8 cellular contexts compared by ENCODE assay signal in genomic region chr2:85797959-85798358, GRCh38. TPM values are rescaled to one million over a fixed set of nuclear protein-coding genes. Genes with fewer than 3 reads are reported as not detected.
A peak's percentile ranks its signal among the peaks of the same experiment; 100 is the strongest.
DNase-seq lines count a peak whose midpoint lies in the region; TF ChIP-seq lines count a peak whose summit lies in the region.

No MANE protein-coding gene starts in this region.

- H3K4me1 Mint-ChIP-seq in nephron progenitor cell: peaks cover 43% of the 10 kb centered on the region
- H3K4me1 Mint-ChIP-seq in activated naive CD4-positive, alpha-beta T cell treated with anti-CD3 and anti-CD28 coated beads, Interleukin-2, amount 10 ng/mL, durations not matched to agents 7 days and 5 days: no peaks in the 10 kb centered on the region

- peaks cover 25% of the 10 kb centered on the region; the same call in 1 of the 2 replicates for H3K27me3 ChIP-seq in DOHH2 (ENCODE audit: control insufficient read depth, low read length)

- H3K27ac Mint-ChIP-seq in nephron progenitor cell: no peak overlapping the region
- no peak overlapping the region for H3K27ac Mint-ChIP-seq in activated naive CD4-positive, alpha-beta T cell treated with anti-CD3 and anti-CD28 coated beads, Interleukin-2, amount 10 ng/mL, durations not matched to agents 7 days and 5 days

- no peak overlapping the region for H3K27ac ChIP-seq in DOHH2 (ENCODE audit: low read depth, low read length)

- no peaks in the 10 kb centered on the region for H3K36me3 Mint-ChIP-seq in nephron progenitor cell (ENCODE audit: low read depth)
- H3K36me3 Mint-ChIP-seq in activated naive CD4-positive, alpha-beta T cell treated with anti-CD3 and anti-CD28 coated beads, Interleukin-2, amount 10 ng/mL, durations not matched to agents 7 days and 5 days: no peaks in the 10 kb centered on the region

- H3K9me2 ChIP-seq in DOHH2 (replicated peaks; ENCODE audit: control insufficient read depth, low read length): no peaks in the 10 kb centered on the region

- H4K20me1 ChIP-seq in DOHH2 (ENCODE audit: control insufficient read depth, insufficient read depth, low read depth, low read length): no peaks in the 10 kb centered on the region

- peak; percentile 24 for TF ChIP-seq CTCF in DOHH2 (IDR thresholded peaks at IDR 0.05; ENCODE audit: low read depth, low read length, poor library complexity, severe bottlenecking)
- TF ChIP-seq CTCF in epithelial cell of proximal tubule (conservative IDR thresholded peaks at IDR 0.05; ENCODE audit: low read depth, low read length): peak; percentile 54
- TF ChIP-seq CTCF in nephron progenitor cell (IDR thresholded peaks at IDR 0.05): peak; percentile 61

- no peaks in the 10 kb centered on the region for H3F3A ChIP-seq in DOHH2 (ENCODE audit: control insufficient read depth, insufficient read depth)

- peaks cover 14% of the 10 kb centered on the region for H3K9me3 Mint-ChIP-seq in nephron progenitor cell
- no peaks in the 10 kb centered on the region for H3K9me3 Mint-ChIP-seq in activated naive CD4-positive, alpha-beta T cell treated with anti-CD3 and anti-CD28 coated beads, Interleukin-2, amount 10 ng/mL, durations not matched to agents 7 days and 5 days

- no peaks in the 10 kb centered on the region for H3K36me3 ChIP-seq in DOHH2 (ENCODE audit: control insufficient read depth, low read length)

- H3K4me3 Mint-ChIP-seq in nephron progenitor cell: no peak overlapping the region
- no peak overlapping the region for H3K4me3 Mint-ChIP-seq in activated naive CD4-positive, alpha-beta T cell treated with anti-CD3 and anti-CD28 coated beads, Interleukin-2, amount 10 ng/mL, durations not matched to agents 7 days and 5 days

- no peak overlapping the region for H3K4me2 ChIP-seq in DOHH2 (ENCODE audit: low read length)

- CTCF ChIA-PET in activated naive CD4-positive, alpha-beta T cell treated with anti-CD3 and anti-CD28 coated beads, Interleukin-2, amount 10 ng/mL, durations not matched to agents 7 days and 5 days (lab: Charles Lee): no interaction called here

- H3K4me3 ChIP-seq in DOHH2 (ENCODE audit: low read length): no peak overlapping the region
- H3K4me3 ChIP-seq in epithelial cell of proximal tubule (ENCODE audit: low read depth, low read length): no peak overlapping the region

- no peaks in the 10 kb centered on the region for H3K4me1 ChIP-seq in DOHH2 (ENCODE audit: control insufficient read depth, low read length)

- H3K79me2 ChIP-seq in DOHH2 (ENCODE audit: control insufficient read depth, low read length): no peaks in the 10 kb centered on the region

- H3K9me3 ChIP-seq in DOHH2 (ENCODE audit: control insufficient read depth, insufficient read depth, low read length): no peaks in the 10 kb centered on the region

- H3K27me3 Mint-ChIP-seq in nephron progenitor cell (ENCODE audit: low read depth, poor library complexity): peaks cover 7% of the 10 kb centered on the region
- peaks cover 53% of the 10 kb centered on the region for H3K27me3 Mint-ChIP-seq in activated naive CD4-positive, alpha-beta T cell treated with anti-CD3 and anti-CD28 coated beads, Interleukin-2, amount 10 ng/mL, durations not matched to agents 7 days and 5 days

- peak; percentile 33 for DNase-seq in NCI-H82 treated with DMSO at 0.1 percent for 48 hours (lab: John Stamatoyannopoulos, UW; ENCODE audit: unreplicated experiment)
- DNase-seq in epithelial cell of proximal tubule (ENCODE audit: low read depth): no peak
- DNase-seq in nephron progenitor cell: peak; percentile 42
- no peak for DNase-seq in activated CD4-positive, alpha-beta T cell treated with anti-CD3 and anti-CD28 coated beads, Interleukin-2, amount 50 U/mL, for 48 hours
- DNase-seq in GOT3 (lab: John Stamatoyannopoulos, UW): no peak
- no peak for DNase-seq in activated CD4-positive, CD25-positive, alpha-beta regulatory T cell treated with anti-CD3 and anti-CD28 coated beads, Interleukin-2, amount 50 U/mL, for 72 hours
- DNase-seq in activated naive CD4-positive, alpha-beta T cell treated with anti-CD3 and anti-CD28 coated beads, Interleukin-2, amount 10 ng/mL, durations not matched to agents 7 days and 5 days: no peak

RNA-seq across cellular contexts. Expression of gene ATOH8, which starts 44.2 kb away (rescaled TPM):
- total RNA-seq in epithelial cell of proximal tubule: 0.52 and 0.94 TPM in 2 replicates

Comparison
In these comparisons a context has a peak if more than half of its experiments do, and no peak if none do; other contexts are left out.
1. DNase-seq: peak in NCI-H82 treated with DMSO at 0.1 percent for 48 hours (single experiment) and nephron progenitor cell (single experiment); none in epithelial cell of proximal tubule (single experiment), activated CD4-positive, alpha-beta T cell treated with anti-CD3 and anti-CD28 coated beads, Interleukin-2, amount 50 U/mL, for 48 hours (0 of 2), GOT3 (single experiment), activated CD4-positive, CD25-positive, alpha-beta regulatory T cell treated with anti-CD3 and anti-CD28 coated beads, Interleukin-2, amount 50 U/mL, for 72 hours (single experiment) and activated naive CD4-positive, alpha-beta T cell treated with anti-CD3 and anti-CD28 coated beads, Interleukin-2, amount 10 ng/mL, durations not matched to agents 7 days and 5 days (single experiment).
2. Peak in every context shown above with its lines, with median percentiles within 50 percentile points of each other: CTCF ChIP-seq.